In the genomic region with DNA sequence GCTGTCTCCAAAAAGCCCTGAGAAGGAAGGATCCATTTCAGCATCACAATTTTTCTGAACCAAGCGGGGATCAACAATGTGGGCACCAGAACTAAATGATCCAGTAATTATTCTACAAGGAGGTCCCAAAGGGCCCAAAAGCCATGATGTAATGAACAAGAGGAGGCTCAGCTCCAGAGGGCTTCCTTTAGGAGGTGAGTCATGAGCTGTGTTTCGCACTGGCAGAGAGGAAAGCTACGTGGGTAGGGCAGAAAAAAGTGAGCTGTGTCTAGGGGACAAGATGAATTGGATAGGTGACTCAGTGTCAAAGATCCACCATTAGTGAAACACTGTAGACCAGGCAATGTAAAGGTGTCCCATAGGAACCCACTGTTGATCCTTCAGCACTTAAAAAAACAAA, we compare ENCODE assay signal across 28 cellular contexts.
DNase-seq lines count a peak whose midpoint lies in the region; ATAC-seq and TF ChIP-seq lines count a peak whose summit lies in the region.
"Had no signal": no experiment of that assay in that cellular context is flagged by ENCODE, and none has a peak within 500 bp of the region (broad histone marks: within the 10 kb centered on the region; RNA-seq: fewer than 3 reads in every experiment).

No MANE protein-coding gene starts in this region.

- DNase-seq in AG08395 (ENCODE audit: low spot score): peak; percentile 28
- peak; percentile 12 for DNase-seq in HCEC 1CT
- peak; percentile 8 for DNase-seq in astrocyte of the cerebellum (ENCODE audit: low read depth)
- peak; percentile 61 for DNase-seq in islet precursor cell
- DNase-seq in PC-9: no peak
- DNase-seq in thyroid gland: no peak
- no peak for DNase-seq in SJCRH30
- DNase-seq: ACHN; activated CD4-positive, alpha-beta T cell treated with anti-CD3 and anti-CD28 coated beads, Interleukin-2, amount 50 U/mL, for 48 hours; activated naive CD4-positive, alpha-beta T cell treated with anti-CD3 and anti-CD28 coated beads, Interleukin-2, amount 10 ng/mL, durations not matched to agents 7 days and 5 days; Caco-2; DND-41; endodermal cell; esophagus squamous epithelium; midbrain; natural killer cell; NCI-H1436; NCI-H2081 treated with DMSO at 0.1 percent for 48 hours; NCI-H446; NCI-H774; retina; RPMI8226; stimulated activated CD4-positive, alpha-beta T cell treated with anti-CD3 and anti-CD28 coated beads, Interleukin-4, amount 100 ng/mL, for 1 hour had no signal

- no peaks in the 10 kb centered on the region for H3K79me2 ChIP-seq in PC-9 (ENCODE audit: low read depth)

- no peaks in the 10 kb centered on the region for H3K36me3 ChIP-seq in PC-9 (ENCODE audit: low read depth)
- no peaks in the 10 kb centered on the region for H3K36me3 ChIP-seq in thyroid gland
- H3K36me3 ChIP-seq in SJCRH30: no peaks in the 10 kb centered on the region
- H3K36me3 ChIP-seq: esophagus squamous epithelium had no signal

- no peaks in the 10 kb centered on the region for H4K20me1 ChIP-seq in PC-9 (ENCODE audit: insufficient read depth)

- CTCF ChIA-PET in PC-9 (lab: Charles Lee): no interaction called here

- no peaks in the 10 kb centered on the region for H3K9me2 ChIP-seq in PC-9 (ENCODE audit: insufficient read depth)

- 88 to 90% methylated on average over 3 of the region's 3 CpGs for WGBS in thyroid gland, 2 donors

- intact Hi-C loops in PC-9 (cut with micrococcal nuclease; ENCODE audit: unreplicated experiment) (no loop called here), thyroid gland (cut with DNase I) (no loop called here)

- no peak for TF ChIP-seq CTCF in astrocyte of the cerebellum (IDR thresholded peaks at IDR 0.05; ENCODE audit: low read depth, low read length, missing control alignments)
- no peak for TF ChIP-seq CTCF in PC-9 (conservative IDR thresholded peaks at IDR 0.05)
- TF ChIP-seq CTCF in thyroid gland (IDR thresholded peaks at IDR 0.05): no peak

- BruUV-seq in PC-9 (replicated peaks; lab: Mats Ljungman, UMichigan): no TSS peak

- H3F3A ChIP-seq in PC-9 (ENCODE audit: insufficient read depth, low read depth): no peaks in the 10 kb centered on the region

- in situ Hi-C loops in astrocyte of the cerebellum (cut with HindIII; ENCODE audit: low sequenced_read_pairs): no loop called here

- no peaks in the 10 kb centered on the region for H3K27me3 ChIP-seq in PC-9 (ENCODE audit: insufficient read depth, low read depth)
- no peaks in the 10 kb centered on the region for H3K27me3 ChIP-seq in thyroid gland
- no peaks in the 10 kb centered on the region for H3K27me3 ChIP-seq in SJCRH30
- H3K27me3 ChIP-seq: esophagus squamous epithelium had no signal

- H3K27ac ChIP-seq in PC-9 (no peak overlapping the region), thyroid gland (no peak overlapping the region), SJCRH30 (no peak overlapping the region)
- H3K27ac ChIP-seq: C4-2B, esophagus squamous epithelium, SK-N-MC had no signal

- POLR2A ChIA-PET in PC-9 (lab: Charles Lee; ENCODE audit: unreplicated experiment): no interaction called here

- H3K4me3 ChIP-seq in astrocyte of the cerebellum (ENCODE audit: low read depth, low read length): no peak overlapping the region
- no peak overlapping the region for H3K4me3 ChIP-seq in PC-9
- no peak overlapping the region for H3K4me3 ChIP-seq in thyroid gland (replicated peaks in 1 of 3)
- H3K4me3 ChIP-seq in SJCRH30: no peak overlapping the region
- H3K4me3 ChIP-seq: esophagus squamous epithelium, GM23338, SK-N-MC had no signal

- ATAC-seq in HG03342 (IDR thresholded peaks at IDR 0.05; ENCODE audit: unreplicated experiment): no peak
- ATAC-seq: activated CD4-positive, CD25-positive, alpha-beta regulatory T cell treated with anti-CD3 and anti-CD28 coated beads, Interleukin-2, amount 50 U/mL, for 24 hours; GM23338; natural killer cell had no signal

- H3K4me2 ChIP-seq in PC-9: no peak overlapping the region

- no peaks in the 10 kb centered on the region for H3K4me1 ChIP-seq in PC-9 (replicated peaks; ENCODE audit: insufficient read depth)
- H3K4me1 ChIP-seq in thyroid gland: peaks cover 10 to 11% of the 10 kb centered on the region in 2 donors
- peaks cover 25% of the 10 kb centered on the region for H3K4me1 ChIP-seq in SJCRH30
- H3K4me1 ChIP-seq: Caco-2, esophagus squamous epithelium had no signal

- H2AFZ ChIP-seq in PC-9: no peak overlapping the region
- H2AFZ ChIP-seq: GM23338 had no signal

- no peaks in the 10 kb centered on the region for H3K9me3 ChIP-seq in PC-9 (ENCODE audit: insufficient read depth, low read depth)
- H3K9me3 ChIP-seq in thyroid gland: no peaks in the 10 kb centered on the region
- H3K9me3 ChIP-seq in SJCRH30 (replicated peaks): no peaks in the 10 kb centered on the region
- H3K9me3 ChIP-seq: Caco-2, esophagus squamous epithelium had no signal

- no peak for TF ChIP-seq POLR2A in thyroid gland (IDR thresholded peaks at IDR 0.05)

Comparison
In these comparisons a context has a peak if more than half of its experiments do, and no peak if none do; other contexts are left out.
1. DNase-seq: peak in AG08395 (single experiment), HCEC 1CT (single experiment), astrocyte of the cerebellum (single experiment) and islet precursor cell (single experiment); none in PC-9 (0 of 2), thyroid gland (0 of 2) and SJCRH30 (0 of 2).